Comparison of ENCODE assay signal across 15 cellular contexts in the genomic region with DNA sequence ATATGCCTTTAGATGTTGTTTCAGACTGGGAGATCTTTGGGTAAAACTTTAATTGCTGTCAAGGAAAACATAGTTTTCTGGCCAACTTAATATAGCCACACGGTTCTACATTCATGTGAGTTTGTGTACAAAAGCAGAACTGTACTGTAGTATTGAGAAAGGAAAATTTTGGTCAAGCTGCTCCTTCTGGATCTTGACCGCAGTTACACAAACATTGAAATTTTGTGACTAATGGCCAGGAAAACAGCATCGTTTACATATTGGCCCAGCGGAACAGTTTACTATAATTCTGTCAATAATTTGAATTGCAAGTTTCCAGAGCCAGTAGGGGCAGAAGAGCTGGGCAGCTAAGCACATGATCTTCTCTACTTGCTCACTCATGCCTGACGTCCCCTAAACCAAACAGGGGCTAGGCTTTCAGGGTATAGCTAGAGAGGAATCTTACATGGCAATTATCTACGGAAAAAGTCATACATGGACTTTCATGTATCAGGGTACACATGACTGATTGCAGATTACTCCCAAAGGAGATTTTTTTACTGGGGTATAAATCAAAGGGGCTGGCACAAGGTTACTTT. TPM values are rescaled to one million over a fixed set of nuclear protein-coding genes. Genes with fewer than 3 reads are reported as not detected.
DNase-seq lines count a peak whose midpoint lies in the region; ATAC-seq, FAIRE-seq and TF ChIP-seq lines count a peak whose summit lies in the region.
"Had no signal": no experiment of that assay in that cellular context is flagged by ENCODE, and none has a peak within 500 bp of the region (broad histone marks: within the 10 kb centered on the region; RNA-seq: fewer than 3 reads in every experiment).

No MANE protein-coding gene starts in this region.

- H4K20me1 ChIP-seq in keratinocyte (ENCODE audit: control insufficient read depth, extremely low read depth, insufficient read depth, low read length): no peaks in the 10 kb centered on the region

- CTCF ChIA-PET in T-cell (lab: Charles Lee): no interaction called here

- peak; percentile 58 for ATAC-seq in GM21529 (IDR thresholded peaks at IDR 0.05; ENCODE audit: unreplicated experiment)
- no peak for ATAC-seq in T-cell (replicated peaks in 1 of 4)
- no peak for ATAC-seq in stimulated activated naive B cell treated with anti-CD40 and anti-IgM and Interleukin-4, amounts not matched to agents 10 μg/mL and 1 μg/mL and 100 μg/mL, for 72 hours (replicated peaks)
- ATAC-seq: T-helper 17 cell had no signal

- no peaks in the 10 kb centered on the region for H3K27me3 Mint-ChIP-seq in T-cell
- H3K27me3 Mint-ChIP-seq in stimulated activated naive B cell treated with anti-CD40 and anti-IgM and Interleukin-4, amounts not matched to agents 10 μg/mL and 1 μg/mL and 100 μg/mL, for 72 hours: no peaks in the 10 kb centered on the region
- H3K27me3 Mint-ChIP-seq: activated naive CD8-positive, alpha-beta T cell; T-helper 17 cell had no signal

- H3K9me1 ChIP-seq in keratinocyte (ENCODE audit: control insufficient read depth, extremely low read depth, insufficient read depth, low read length): no peaks in the 10 kb centered on the region

- intact Hi-C loops in lower leg skin (cut with DNase I; ENCODE audit: low total_unique reads): no loop called here

- DNase-seq in AG08396 (ENCODE audit: low spot score) (peak; percentile 27), RPMI7951 (ENCODE audit: low read depth) (peak; percentile 37), keratinocyte (ENCODE audit: low read depth, low spot score) (no peak), T-cell (no peak), lower leg skin (ENCODE audit: low spot score in 2 of 2) (no peak)
- DNase-seq in central memory CD4-positive, alpha-beta T cell: no peak
- DNase-seq in stimulated activated naive B cell treated with anti-CD40 and anti-IgM and Interleukin-4, amounts not matched to agents 10 μg/mL and 1 μg/mL and 100 μg/mL, for 72 hours: no peak
- DNase-seq: activated CD8-positive, alpha-beta memory T cell treated with anti-CD3 and anti-CD28 coated beads for 24 hours; effector CD4-positive, alpha-beta T cell; T-helper 17 cell had no signal

- H3K27ac Mint-ChIP-seq in T-cell: no peak overlapping the region
- H3K27ac Mint-ChIP-seq in stimulated activated naive B cell treated with anti-CD40 and anti-IgM and Interleukin-4, amounts not matched to agents 10 μg/mL and 1 μg/mL and 100 μg/mL, for 72 hours: no peak overlapping the region
- H3K27ac Mint-ChIP-seq: activated naive CD8-positive, alpha-beta T cell; T-helper 17 cell had no signal

- no peak overlapping the region for H3K27ac ChIP-seq in keratinocyte (ENCODE audit: control insufficient read depth, insufficient read depth, low read length)

- peaks cover 20% of the 10 kb centered on the region for H3K4me1 ChIP-seq in keratinocyte (ENCODE audit: control insufficient read depth, extremely low read depth, insufficient read depth, low read length)

- no peaks in the 10 kb centered on the region for H3K27me3 ChIP-seq in keratinocyte (ENCODE audit: control insufficient read depth, extremely low read depth, insufficient read depth, low read length)

- no peaks in the 10 kb centered on the region for H3K9me3 ChIP-seq in keratinocyte (ENCODE audit: control insufficient read depth, low read depth, low read length)

- H3K79me2 ChIP-seq in keratinocyte (ENCODE audit: control insufficient read depth, insufficient read depth, low read length): no peaks in the 10 kb centered on the region

- no peak overlapping the region for H3K9ac ChIP-seq in keratinocyte (ENCODE audit: control insufficient read depth, extremely low read depth, insufficient read depth, low read length)

- H3K36me3 Mint-ChIP-seq in T-cell: peaks cover 3% of the 10 kb centered on the region
- H3K36me3 Mint-ChIP-seq in stimulated activated naive B cell treated with anti-CD40 and anti-IgM and Interleukin-4, amounts not matched to agents 10 μg/mL and 1 μg/mL and 100 μg/mL, for 72 hours: peaks cover 2 to 9% of the 10 kb centered on the region in 2 donors

- peak; percentile 17 for FAIRE-seq in keratinocyte (lab: Jason Lieb, UNC)

- no peak for TF ChIP-seq CTCF in keratinocyte (optimal IDR thresholded peaks at IDR 0.05 in 1 of 3, IDR thresholded peaks at IDR 0.05 in 1 of 3, conservative IDR thresholded peaks at IDR 0.05 in 1 of 3; ENCODE audit: extremely low read depth in 1 of 3, insufficient read depth in 2 of 3, low read length in 3 of 3)
- no peak for TF ChIP-seq CTCF in lower leg skin (IDR thresholded peaks at IDR 0.05)

- no peak overlapping the region for H3K4me2 ChIP-seq in keratinocyte (ENCODE audit: control insufficient read depth, extremely low read depth, insufficient read depth, low read depth, low read length)

- H3K4me3 ChIP-seq in keratinocyte (ENCODE audit: control insufficient read depth in 2 of 3, extremely low read depth in 1 of 3, insufficient read depth in 2 of 3, low read depth in 1 of 3, low read length in 3 of 3) (no peak overlapping the region), lower leg skin (ENCODE audit: low read depth, poor library complexity, severe bottlenecking) (no peak overlapping the region)

- H3K36me3 ChIP-seq in keratinocyte (ENCODE audit: control insufficient read depth in 2 of 2, extremely low read depth in 1 of 2, insufficient read depth in 2 of 2, low read length in 2 of 2): no peaks in the 10 kb centered on the region

- TF ChIP-seq POLR2A in lower leg skin (IDR thresholded peaks at IDR 0.05): no peak

- 52 to 57% methylated on average over 6 of the region's 6 CpGs for WGBS in lower leg skin, 2 donors

- no peak overlapping the region for H2AFZ ChIP-seq in keratinocyte (ENCODE audit: control insufficient read depth, low read length)

- H3K4me3 Mint-ChIP-seq in T-cell: no peak overlapping the region
- H3K4me3 Mint-ChIP-seq in stimulated activated naive B cell treated with anti-CD40 and anti-IgM and Interleukin-4, amounts not matched to agents 10 μg/mL and 1 μg/mL and 100 μg/mL, for 72 hours: no peak overlapping the region
- H3K4me3 Mint-ChIP-seq: activated naive CD8-positive, alpha-beta T cell; T-helper 17 cell had no signal

- dilution Hi-C loops in keratinocyte (cut with MboI; ENCODE audit: extremely low pct_ligation_motif_present, low sequenced_read_pairs): no loop called here

- POLR2A ChIA-PET in T-cell (lab: Charles Lee): interaction anchor here in 1 of 2 donors (0.6 kb wide), 1 partner anchor 868 kb away, joined by 8 read pairs; no protein-coding TSS in a partner anchor

- peaks cover 5 to 13% (median 6%) of the 10 kb centered on the region in 3 donors for H3K9me3 Mint-ChIP-seq in T-cell
- peaks cover 7 to 16% of the 10 kb centered on the region in 2 donors for H3K9me3 Mint-ChIP-seq in stimulated activated naive B cell treated with anti-CD40 and anti-IgM and Interleukin-4, amounts not matched to agents 10 μg/mL and 1 μg/mL and 100 μg/mL, for 72 hours

- H3K4me1 Mint-ChIP-seq in T-cell: no peaks in the 10 kb centered on the region
- H3K4me1 Mint-ChIP-seq in stimulated activated naive B cell treated with anti-CD40 and anti-IgM and Interleukin-4, amounts not matched to agents 10 μg/mL and 1 μg/mL and 100 μg/mL, for 72 hours: peaks cover 17 to 34% of the 10 kb centered on the region in 2 donors
- H3K4me1 Mint-ChIP-seq: T-helper 17 cell had no signal

RNA-seq across cellular contexts. Expression of gene ART4, which starts 11.3 kb away (rescaled TPM):
- total RNA-seq in RPMI7951 (2014; rRNA removed; shearing (Covaris generic)): not detected in 2 replicates
- polyA plus RNA-seq in keratinocyte: not detected in 3 replicates
- not detected for polyA plus RNA-seq in keratinocyte (2011; ENCODE audit: low read depth)
- not detected in 2 replicates for polyA plus RNA-seq in keratinocyte (2011; cell fraction: cytosol; rRNA removed)
- polyA plus RNA-seq in keratinocyte (2011; cell fraction: nucleus; rRNA removed): not detected in 2 replicates
- polyA plus RNA-seq in keratinocyte (2012; ENCODE audit: low replicate concordance): not detected in 2 replicates
- not detected in 3 replicates for polyA minus RNA-seq in keratinocyte
- not detected for polyA minus RNA-seq in keratinocyte (2011; cell fraction: cytosol; rRNA and poly(A)+ RNA removed)
- polyA minus RNA-seq in keratinocyte (2011; cell fraction: nucleus; rRNA and poly(A)+ RNA removed): not detected in 2 replicates
- total RNA-seq in T-cell (not detected), lower leg skin (under 1 TPM in 3 of 4 donors, not detected in 1; 0.17 to 0.42 (median 0.17) TPM)
- total RNA-seq: MCF 10A, NCI-H460 had no signal
- polyA plus RNA-seq: AG04450 had no signal

RNA-seq across cellular contexts. Expression of gene MGP, which starts 31.0 kb away (rescaled TPM):
- 5.9 and 7.9 TPM in 2 replicates for total RNA-seq in RPMI7951 (2014; rRNA removed; shearing (Covaris generic))
- polyA plus RNA-seq in keratinocyte: 0.24 to 0.33 TPM (median 0.31 TPM) in 3 replicates
- 0.62 TPM for polyA plus RNA-seq in keratinocyte (2011; ENCODE audit: low read depth)
- 0.39 and 0.72 TPM in 2 replicates for polyA plus RNA-seq in keratinocyte (2011; cell fraction: cytosol; rRNA removed)
- polyA plus RNA-seq in keratinocyte (2011; cell fraction: nucleus; rRNA removed): 0.42 and 0.72 TPM in 2 replicates
- 0.23 and 0.50 TPM in 2 replicates for polyA plus RNA-seq in keratinocyte (2012; ENCODE audit: low replicate concordance)
- polyA minus RNA-seq in keratinocyte: not detected in 3 replicates
- polyA minus RNA-seq in keratinocyte (2011; cell fraction: cytosol; rRNA and poly(A)+ RNA removed): not detected
- not detected in 2 replicates for polyA minus RNA-seq in keratinocyte (2011; cell fraction: nucleus; rRNA and poly(A)+ RNA removed)
- total RNA-seq in T-cell (1 to 10 TPM; 1.5 to 4.0 (median 2.2) TPM), lower leg skin (100 to 1,000 TPM in 2 of 4 donors, 10 to 100 TPM in 2; 42.8 to 143 (median 80.2) TPM)
- total RNA-seq: NCI-H460 had no signal

RNA-seq across cellular contexts. Expression of gene SMCO3, which starts 40.7 kb away (rescaled TPM):
- not detected in 2 replicates for total RNA-seq in RPMI7951 (2014; rRNA removed; shearing (Covaris generic))
- not detected in 3 replicates for polyA plus RNA-seq in keratinocyte
- not detected for polyA plus RNA-seq in keratinocyte (2011; ENCODE audit: low read depth)
- polyA plus RNA-seq in keratinocyte (2011; cell fraction: cytosol; rRNA removed): not detected in 2 replicates
- polyA plus RNA-seq in keratinocyte (2011; cell fraction: nucleus; rRNA removed): not detected in 2 replicates
- polyA plus RNA-seq in keratinocyte (2012; ENCODE audit: low replicate concordance): 0.07 TPM in 1 of 2 replicates, not detected in the other
- not detected in 3 replicates for polyA minus RNA-seq in keratinocyte
- polyA minus RNA-seq in keratinocyte (2011; cell fraction: cytosol; rRNA and poly(A)+ RNA removed): not detected
- not detected in 2 replicates for polyA minus RNA-seq in keratinocyte (2011; cell fraction: nucleus; rRNA and poly(A)+ RNA removed)
- total RNA-seq in T-cell (not detected), lower leg skin (under 1 TPM in 1 of 4 donors, not detected in 3; 0.34 TPM)
- total RNA-seq: MCF 10A, NCI-H460, T-helper 17 cell had no signal

RNA-seq across cellular contexts. Expression of gene C12orf60, which starts 51.2 kb away (rescaled TPM):
- total RNA-seq in RPMI7951 (2014; rRNA removed; shearing (Covaris generic)): 1.8 and 3.3 TPM in 2 replicates
- 1.3 to 3.2 TPM (median 2.4 TPM) in 3 replicates for polyA plus RNA-seq in keratinocyte
- polyA plus RNA-seq in keratinocyte (2011; ENCODE audit: low read depth): 0.71 TPM
- 1.5 and 3.3 TPM in 2 replicates for polyA plus RNA-seq in keratinocyte (2011; cell fraction: cytosol; rRNA removed)
- 2.2 and 2.5 TPM in 2 replicates for polyA plus RNA-seq in keratinocyte (2011; cell fraction: nucleus; rRNA removed)
- 1.3 and 2.5 TPM in 2 replicates for polyA plus RNA-seq in keratinocyte (2012; ENCODE audit: low replicate concordance)
- 1.3 to 1.8 TPM in 2 of 3 replicates, not detected in the other for polyA minus RNA-seq in keratinocyte
- not detected for polyA minus RNA-seq in keratinocyte (2011; cell fraction: cytosol; rRNA and poly(A)+ RNA removed)
- 0.63 and 2.1 TPM in 2 replicates for polyA minus RNA-seq in keratinocyte (2011; cell fraction: nucleus; rRNA and poly(A)+ RNA removed)
- total RNA-seq in T-cell: 1 to 10 TPM in 2 of 5 donors, under 1 TPM in 2, not detected in 1; 0.50 to 1.4 (median 0.93) TPM
- under 1 TPM in 2 of 4 donors, not detected in 2; 0.49 to 0.62 TPM for total RNA-seq in lower leg skin

RNA-seq across cellular contexts. Expression of gene WBP11, which starts 51.4 kb away (rescaled TPM):
- 23.9 and 31.6 TPM in 2 replicates for total RNA-seq in RPMI7951 (2014; rRNA removed; shearing (Covaris generic))
- polyA plus RNA-seq in keratinocyte: 4.8 to 21.0 TPM (median 13.1 TPM) in 3 replicates
- 119 TPM for polyA plus RNA-seq in keratinocyte (2011; ENCODE audit: low read depth)
- polyA plus RNA-seq in keratinocyte (2011; cell fraction: cytosol; rRNA removed): 13.6 and 17.0 TPM in 2 replicates
- polyA plus RNA-seq in keratinocyte (2011; cell fraction: nucleus; rRNA removed): 11.3 and 13.6 TPM in 2 replicates
- polyA plus RNA-seq in keratinocyte (2012; ENCODE audit: low replicate concordance): 18.1 and 34.0 TPM in 2 replicates
- polyA minus RNA-seq in keratinocyte: 4.4 to 20.4 TPM (median 11.2 TPM) in 3 replicates
- 8.2 TPM for polyA minus RNA-seq in keratinocyte (2011; cell fraction: cytosol; rRNA and poly(A)+ RNA removed)
- polyA minus RNA-seq in keratinocyte (2011; cell fraction: nucleus; rRNA and poly(A)+ RNA removed): 4.5 and 6.7 TPM in 2 replicates
- total RNA-seq in T-cell: 100 to 1,000 TPM in 2 of 5 donors, 10 to 100 TPM in 3; 72.6 to 122 (median 80.6) TPM
- 10 to 100 TPM; 12.1 to 23.2 (median 21.0) TPM for total RNA-seq in lower leg skin

Comparison
In these comparisons a context has a peak if more than half of its experiments do, and no peak if none do; other contexts are left out.
1. DNase-seq: peak in AG08396 (single experiment) and RPMI7951 (single experiment); none in keratinocyte (single experiment), T-cell (0 of 34), central memory CD4-positive, alpha-beta T cell (single experiment), lower leg skin (0 of 2) and stimulated activated naive B cell treated with anti-CD40 and anti-IgM and Interleukin-4, amounts not matched to agents 10 μg/mL and 1 μg/mL and 100 μg/mL, for 72 hours (single experiment).